Comparison of ENCODE assay signal across 8 cellular contexts in genomic region chr17:57084802-57085447, GRCh38. TPM values are rescaled to one million over a fixed set of nuclear protein-coding genes. Genes with fewer than 3 reads are reported as not detected.
DNase-seq lines count a peak whose midpoint lies in the region; ATAC-seq and TF ChIP-seq lines count a peak whose summit lies in the region.

Gene AKAP1 (plus strand): TSS chr17:57085246. CDS start chr17:57105465, 20,219 bp downstream.

- WGBS in gastroesophageal sphincter (ENCODE audit: low coverage in 1 of 2), 2 donors = 0% methylated on average over 5 of the region's 85 CpGs; no CpG with 5 or more reads in 1 of the 2 donors

- H3K4me3 ChIP-seq in NB4 (ENCODE audit: low read depth, low read length) (peak within 1 kb of the TSS; percentile 97), gastroesophageal sphincter (peak within 1 kb of the TSS; percentile 62 to 95)

- TF ChIP-seq EP300 in gastroesophageal sphincter (IDR thresholded peaks at IDR 0.05) = no peak

- TF ChIP-seq CTCF in GM10248 (IDR thresholded peaks at IDR 0.05; ENCODE audit: control extremely low read depth, extremely low read depth, low read depth, missing control alignments) (peak; percentile 53), NB4 (IDR thresholded peaks at IDR 0.05; ENCODE audit: low read depth, low read length) (no peak), gastroesophageal sphincter (IDR thresholded peaks at IDR 0.05) (peak in 3 of 4 experiments; percentile 25 to 55 (median 43))

- H3K4me1 ChIP-seq in gastroesophageal sphincter = peaks cover 0 to 53% (median 0%) of the 10 kb centered on the region in 3 donors

- TF ChIP-seq POLR2A in NB4 (IDR thresholded peaks at IDR 0.05; ENCODE audit: extremely low read depth, insufficient read length) (peak; percentile 87), gastroesophageal sphincter (IDR thresholded peaks at IDR 0.05) (peak; percentile 72 to 93)

- H3K27me3 Mint-ChIP-seq in activated naive CD4-positive, alpha-beta T cell treated with anti-CD3 and anti-CD28 coated beads for 36 hours (ENCODE audit: low read depth) = no peaks in the 10 kb centered on the region

- no peaks in the 10 kb centered on the region for H3K36me3 ChIP-seq in gastroesophageal sphincter

- H3K4me3 Mint-ChIP-seq in activated naive CD4-positive, alpha-beta T cell treated with anti-CD3 and anti-CD28 coated beads for 36 hours = peak within 1 kb of the TSS; percentile 83

- H3K4me1 Mint-ChIP-seq in activated naive CD4-positive, alpha-beta T cell treated with anti-CD3 and anti-CD28 coated beads for 36 hours (ENCODE audit: low read depth) = peaks cover 43% of the 10 kb centered on the region

- H3K27ac Mint-ChIP-seq in activated naive CD4-positive, alpha-beta T cell treated with anti-CD3 and anti-CD28 coated beads for 36 hours = peak within 1 kb of the TSS; percentile 81

- peak within 1 kb of the TSS; percentile 82 to 98 (median 94) for H3K27ac ChIP-seq in gastroesophageal sphincter

- no peaks in the 10 kb centered on the region for H3K9me3 Mint-ChIP-seq in activated naive CD4-positive, alpha-beta T cell treated with anti-CD3 and anti-CD28 coated beads for 36 hours

- H3K36me3 Mint-ChIP-seq in activated naive CD4-positive, alpha-beta T cell treated with anti-CD3 and anti-CD28 coated beads for 36 hours (ENCODE audit: low read depth) = peaks cover 3% of the 10 kb centered on the region

- DNase-seq in GM10248 (ENCODE audit: extremely low spot score) = peak; percentile 99
- DNase-seq in NB4 (ENCODE audit: low read depth) = peak; percentile 94
- DNase-seq in SK-N-DZ (ENCODE audit: low spot score) = peak; percentile 95
- DNase-seq in activated naive CD4-positive, alpha-beta T cell treated with anti-CD3 and anti-CD28 coated beads for 36 hours = peak; percentile 95
- DNase-seq in nucleus accumbens (lab: John Stamatoyannopoulos, UW) = peak in 55 of 56 donors; percentile 61 to 97 (median 90)
- peak; percentile 92 for DNase-seq in superior temporal gyrus (ENCODE audit: extremely low spot score)

- ATAC-seq in HG02571 (IDR thresholded peaks at IDR 0.05; ENCODE audit: unreplicated experiment) (peak; percentile 80), gastroesophageal sphincter (peak; percentile 96)

- intact Hi-C loops in activated naive CD4-positive, alpha-beta T cell treated with anti-CD3 and anti-CD28 coated beads for 36 hours (cut with micrococcal nuclease) = loop anchor here (1.0 to 10.0 kb wide), 8 partner anchors 107 to 1664 kb away; partner anchors contain the start of genes COIL, DGKE, DYNLL2 and MMD

- CTCF ChIA-PET in GM10248 (lab: Yijun Ruan, JAX) = interaction anchor here (0.7 to 2.0 kb wide), 9 partner anchors 12 to 814 kb away, joined by 3 to 8 read pairs (median 4); no protein-coding TSS in a partner anchor
- CTCF ChIA-PET in activated naive CD4-positive, alpha-beta T cell treated with anti-CD3 and anti-CD28 coated beads for 36 hours (lab: Charles Lee) = interaction anchor here (0.7 kb wide), 1 partner anchor 965 kb away, joined by 3 read pairs; no protein-coding TSS in a partner anchor

- H3K9me3 ChIP-seq in gastroesophageal sphincter = no peaks in the 10 kb centered on the region

- H3K27me3 ChIP-seq in gastroesophageal sphincter = no peaks in the 10 kb centered on the region

- POLR2A ChIA-PET in GM10248 (lab: Yijun Ruan, JAX) = interaction anchor here (0.5 kb wide), 1 partner anchor 174 kb away, joined by 5 read pairs; no protein-coding TSS in a partner anchor

RNA-seq across cellular contexts. Expression of gene AKAP1, which starts in this region (rescaled TPM):
- polyA plus RNA-seq in SK-N-DZ (2014; cell fraction: cytosol; rRNA removed) = 59.2 and 61.6 TPM in 2 replicates
- polyA plus RNA-seq in SK-N-DZ (2014; cell fraction: nucleus; rRNA removed) = 98.5 and 102 TPM in 2 replicates
- total RNA-seq in activated naive CD4-positive, alpha-beta T cell treated with anti-CD3 and anti-CD28 coated beads for 36 hours = 10 to 100 TPM; 17.6 to 23.1 TPM
- total RNA-seq in gastroesophageal sphincter = 100 to 1,000 TPM in 1 of 4 donors, 10 to 100 TPM in 3; 78.6 to 154 (median 95.4) TPM

Comparison
In these comparisons a context has a peak if more than half of its experiments do, and no peak if none do; other contexts are left out.
1. Peak in every context shown above with its lines: DNase-seq, ATAC-seq, H3K4me3 ChIP-seq and H3K27ac ChIP-seq.